Comparison of ENCODE assay signal across 15 cellular contexts in genomic region chr1:37862330-37862729, GRCh38. TPM values are rescaled to one million over a fixed set of nuclear protein-coding genes. Genes with fewer than 3 reads are reported as not detected.
A peak's percentile ranks its signal among the peaks of the same experiment; 100 is the strongest.
DNase-seq lines count a peak whose midpoint lies in the region; ATAC-seq and TF ChIP-seq lines count a peak whose summit lies in the region.
"Had no signal": no experiment of that assay in that cellular context is flagged by ENCODE, and none has a peak within 500 bp of the region (broad histone marks: within the 10 kb centered on the region; RNA-seq: fewer than 3 reads in every experiment).

No MANE protein-coding gene starts in this region.

- no peak overlapping the region for H3K4me2 ChIP-seq in MM.1S (ENCODE audit: low read depth, low read length)
- H3K4me2 ChIP-seq: SK-N-SH had no signal

- no peaks in the 10 kb centered on the region for H3K27me3 Mint-ChIP-seq in stimulated activated naive CD8-positive, alpha-beta T cell treated with anti-CD3 and anti-CD28 coated beads, Interleukin-15, Interleukin-2, amounts not matched to agents 100 ng/mL and 50 ng/mL, for 24 hours
- H3K27me3 Mint-ChIP-seq: activated naive CD8-positive, alpha-beta T cell had no signal

- no peaks in the 10 kb centered on the region for H3K9me3 ChIP-seq in vagina
- H3K9me3 ChIP-seq in transverse colon, result no peaks in the 10 kb centered on the region
- no peaks in the 10 kb centered on the region for H3K9me3 ChIP-seq in MM.1S (replicated peaks; ENCODE audit: insufficient read depth, low read length)
- H3K9me3 ChIP-seq: SK-N-SH had no signal

- peaks cover 21% of the 10 kb centered on the region for H3K79me2 ChIP-seq in MM.1S (ENCODE audit: low read length)

- H3K9me3 Mint-ChIP-seq in stimulated activated naive CD8-positive, alpha-beta T cell treated with anti-CD3 and anti-CD28 coated beads, Interleukin-15, Interleukin-2, amounts not matched to agents 100 ng/mL and 50 ng/mL, for 24 hours, result no peaks in the 10 kb centered on the region

- no peak overlapping the region for H2AFZ ChIP-seq in MM.1S (ENCODE audit: low read length)
- H2AFZ ChIP-seq: GM23248 had no signal

- H3K36me3 Mint-ChIP-seq in stimulated activated naive CD8-positive, alpha-beta T cell treated with anti-CD3 and anti-CD28 coated beads, Interleukin-15, Interleukin-2, amounts not matched to agents 100 ng/mL and 50 ng/mL, for 24 hours (ENCODE audit: low read depth), result peaks cover 37% of the 10 kb centered on the region

- TF ChIP-seq EP300 in transverse colon (IDR thresholded peaks at IDR 0.05; ENCODE audit: low read depth), result no peak

- H3K9me2 ChIP-seq in MM.1S (replicated peaks; ENCODE audit: insufficient read depth, low read length), result no peaks in the 10 kb centered on the region
- H3K9me2 ChIP-seq: SK-N-SH had no signal

- H4K20me1 ChIP-seq in MM.1S (ENCODE audit: insufficient read depth, low read length), result no peaks in the 10 kb centered on the region

- H3K4me1 ChIP-seq in vagina (peaks cover 21% of the 10 kb centered on the region), transverse colon (peaks cover 10 to 20% (median 12%) of the 10 kb centered on the region in 4 donors), MM.1S (ENCODE audit: low read length) (peaks cover 11% of the 10 kb centered on the region)

- no peak for DNase-seq in stimulated activated naive CD8-positive, alpha-beta T cell treated with anti-CD3 and anti-CD28 coated beads, Interleukin-15, Interleukin-2, amounts not matched to agents 100 U/mL and 50 U/mL, for 24 hours
- DNase-seq in RPMI8226 (peak; percentile 29), fibroblast of gingiva (ENCODE audit: low read depth) (peak; percentile 5), vagina (ENCODE audit: extremely low spot score in 2 of 2) (no peak), DMS153 (lab: John Stamatoyannopoulos, UW) (no peak), transverse colon (no peak), MM.1S (no peak)
- DNase-seq: GM23248, mesendoderm, NCI-H1092, NCI-H2171, SK-N-SH had no signal

- WGBS in transverse colon (ENCODE audit: low coverage in 1 of 2), 2 donors, result 59 to 70% methylated on average over 3 of the region's 3 CpGs

- H3K4me3 Mint-ChIP-seq in stimulated activated naive CD8-positive, alpha-beta T cell treated with anti-CD3 and anti-CD28 coated beads, Interleukin-15, Interleukin-2, amounts not matched to agents 100 ng/mL and 50 ng/mL, for 24 hours, result no peak overlapping the region
- H3K4me3 Mint-ChIP-seq: activated naive CD8-positive, alpha-beta T cell had no signal

- peak overlapping the region; percentile 21 for H3K27ac Mint-ChIP-seq in stimulated activated naive CD8-positive, alpha-beta T cell treated with anti-CD3 and anti-CD28 coated beads, Interleukin-15, Interleukin-2, amounts not matched to agents 100 ng/mL and 50 ng/mL, for 24 hours

- no peak overlapping the region for H3K9ac ChIP-seq in MM.1S (ENCODE audit: low read length)
- H3K9ac ChIP-seq: GM23248, SK-N-SH had no signal

- H3K27ac ChIP-seq in vagina (peak overlapping the region; percentile 17), transverse colon (no peak overlapping the region), MM.1S (ENCODE audit: low read length) (no peak overlapping the region)
- H3K27ac ChIP-seq: GM23248 had no signal

- peaks cover 0 to 48% of the 10 kb centered on the region in 2 donors for H3K36me3 ChIP-seq in vagina
- H3K36me3 ChIP-seq in transverse colon, result peaks cover 1 to 22% (median 11%) of the 10 kb centered on the region in 4 donors
- H3K36me3 ChIP-seq in MM.1S (replicated peaks; ENCODE audit: insufficient read depth, low read length), result no peaks in the 10 kb centered on the region

- H3K4me3 ChIP-seq in vagina (no peak overlapping the region), transverse colon (no peak overlapping the region), MM.1S (ENCODE audit: low read length) (no peak overlapping the region)
- H3K4me3 ChIP-seq: GM23248 had no signal

- peaks cover 36% of the 10 kb centered on the region for H3K4me1 Mint-ChIP-seq in stimulated activated naive CD8-positive, alpha-beta T cell treated with anti-CD3 and anti-CD28 coated beads, Interleukin-15, Interleukin-2, amounts not matched to agents 100 ng/mL and 50 ng/mL, for 24 hours (ENCODE audit: low read depth)

- TF ChIP-seq POLR2A in vagina (IDR thresholded peaks at IDR 0.05), result no peak
- TF ChIP-seq POLR2A in transverse colon (IDR thresholded peaks at IDR 0.05), result no peak

- no peak for ATAC-seq in stimulated activated naive CD8-positive, alpha-beta T cell treated with anti-CD3 and anti-CD28 coated beads, Interleukin-15, Interleukin-2, amounts not matched to agents 100 U/mL and 50 U/mL, for 24 hours
- ATAC-seq: sciatic nerve had no signal

- H3K27me3 ChIP-seq in vagina, result no peaks in the 10 kb centered on the region
- no peaks in the 10 kb centered on the region for H3K27me3 ChIP-seq in transverse colon
- no peaks in the 10 kb centered on the region for H3K27me3 ChIP-seq in MM.1S (replicated peaks; ENCODE audit: insufficient read depth, low read length)

- in situ Hi-C loops in transverse colon (cut with MboI; ENCODE audit: low pct_ligation_motif_present in 1 of 4, low pct_unique_long_range_greater_than_20kb in 1 of 4, low sequenced_read_pairs in 3 of 4), result loop anchor here in 1 of 4 donors (5.0 kb wide), 1 partner anchor 55 kb away; the partner anchor contains the start of genes C1orf122 and YRDC

- TF ChIP-seq CTCF in vagina (IDR thresholded peaks at IDR 0.05) (no peak), transverse colon (IDR thresholded peaks at IDR 0.05) (no peak), MM.1S (IDR thresholded peaks at IDR 0.05; ENCODE audit: low read length) (no peak)

- intact Hi-C loops in vagina (cut with DNase I), result no loop called here
- intact Hi-C loops in transverse colon (cut with DNase I; ENCODE audit: low total_unique reads), result no loop called here

- H3F3A ChIP-seq in MM.1S (ENCODE audit: insufficient read depth, low read length), result peaks cover 4% of the 10 kb centered on the region; the same call in 1 of the 2 replicates

RNA-seq across cellular contexts. Expression of gene MTF1, which starts 2.9 kb away (rescaled TPM):
- 9.3 TPM for total RNA-seq in vagina
- 10 to 100 TPM in 2 of 4 donors, 1 to 10 TPM in 2; 2.2 to 20.2 (median 9.3) TPM for total RNA-seq in transverse colon

RNA-seq across cellular contexts. Expression of gene YRDC, which starts 54.3 kb away (rescaled TPM):
- total RNA-seq in vagina (9.1 TPM), transverse colon (10 to 100 TPM in 3 of 4 donors, 1 to 10 TPM in 1; 3.4 to 17.2 (median 11.6) TPM)

RNA-seq across cellular contexts. Expression of gene C1orf122, which starts 54.7 kb away (rescaled TPM):
- total RNA-seq in vagina, result 51.8 TPM
- 10 to 100 TPM; 48.9 to 71.6 (median 55.2) TPM for total RNA-seq in transverse colon

Comparison
In these comparisons a context has a peak if more than half of its experiments do, and no peak if none do; other contexts are left out.
1. DNase-seq: peak in RPMI8226 (single experiment) and fibroblast of gingiva (single experiment); none in stimulated activated naive CD8-positive, alpha-beta T cell treated with anti-CD3 and anti-CD28 coated beads, Interleukin-15, Interleukin-2, amounts not matched to agents 100 U/mL and 50 U/mL, for 24 hours (single experiment), vagina (0 of 2), DMS153 (single experiment), transverse colon (single experiment) and MM.1S (single experiment).